8 cellular contexts compared by ENCODE assay signal in genomic region chr22:31400023-31400397, GRCh38. TPM values are rescaled to one million over a fixed set of nuclear protein-coding genes. Genes with fewer than 3 reads are reported as not detected.
DNase-seq lines count a peak whose midpoint lies in the region; ATAC-seq and TF ChIP-seq lines count a peak whose summit lies in the region.

No MANE protein-coding gene starts in this region.

- peak overlapping the region; percentile 89 for H2AFZ ChIP-seq in KMS-11 (ENCODE audit: low read depth)

- peaks cover 0 to 2% (median 0%) of the 10 kb centered on the region in 3 donors for H3K27me3 Mint-ChIP-seq in CD14-positive monocyte (ENCODE audit: low read depth in 3 of 3)

- no peaks in the 10 kb centered on the region for H4K20me1 ChIP-seq in KMS-11 (ENCODE audit: insufficient read depth)

- peak overlapping the region; percentile 89 to 97 (median 95) for H3K27ac Mint-ChIP-seq in CD14-positive monocyte

- ATAC-seq in lower lobe of right lung (peak in 1 of 2 donors; percentile 6), upper lobe of right lung (no peak), GM21360 (IDR thresholded peaks at IDR 0.05; ENCODE audit: unreplicated experiment) (no peak), GM18873 (IDR thresholded peaks at IDR 0.05; ENCODE audit: low FRiP score, unreplicated experiment) (no peak)

- H3K9me3 ChIP-seq in breast epithelium (no peaks in the 10 kb centered on the region), lower lobe of right lung (no peaks in the 10 kb centered on the region), upper lobe of right lung (no peaks in the 10 kb centered on the region)

- DNase-seq in CD14-positive monocyte (ENCODE audit: low spot score) (no peak), breast epithelium (ENCODE audit: low spot score in 2 of 2) (no peak), lower lobe of right lung (no peak), upper lobe of right lung (no peak), NCI-H345 treated with DMSO at 0.1 percent for 48 hours (lab: John Stamatoyannopoulos, UW; ENCODE audit: unreplicated experiment) (no peak)

- TF ChIP-seq CTCF in CD14-positive monocyte (IDR thresholded peaks at IDR 0.05) (no peak), KMS-11 (conservative IDR thresholded peaks at IDR 0.05; ENCODE audit: low read depth, low read length) (no peak), breast epithelium (IDR thresholded peaks at IDR 0.05) (no peak), lower lobe of right lung (IDR thresholded peaks at IDR 0.05) (no peak), upper lobe of right lung (IDR thresholded peaks at IDR 0.05) (no peak)

- H3K4me3 ChIP-seq in KMS-11 (IDR thresholded peaks at IDR 0.05; ENCODE audit: insufficient read depth, low read depth, low read length) = no peak overlapping the region
- H3K4me3 ChIP-seq in breast epithelium = peak overlapping the region; percentile 75 to 86 (median 81)
- H3K4me3 ChIP-seq in lower lobe of right lung = peak overlapping the region; percentile 95
- H3K4me3 ChIP-seq in upper lobe of right lung = peak overlapping the region; percentile 86

- peaks cover 54% of the 10 kb centered on the region for H3K79me2 ChIP-seq in KMS-11 (ENCODE audit: insufficient read depth, low read depth)

- peaks cover 0 to 1% (median 0%) of the 10 kb centered on the region in 7 donors for H3K9me3 Mint-ChIP-seq in CD14-positive monocyte

- peak overlapping the region; percentile 92 to 98 for H3K4me3 Mint-ChIP-seq in CD14-positive monocyte

- peaks cover 3% of the 10 kb centered on the region; the same call in 1 of the 2 replicates for H3K36me3 ChIP-seq in KMS-11 (ENCODE audit: insufficient read depth)
- no peaks in the 10 kb centered on the region for H3K36me3 ChIP-seq in breast epithelium
- peaks cover 44% of the 10 kb centered on the region for H3K36me3 ChIP-seq in lower lobe of right lung
- H3K36me3 ChIP-seq in upper lobe of right lung = peaks cover 37% of the 10 kb centered on the region

- H3K36me3 Mint-ChIP-seq in CD14-positive monocyte = peaks cover 20 to 39% of the 10 kb centered on the region in 2 donors

- peaks cover 20% of the 10 kb centered on the region for H3K4me1 ChIP-seq in KMS-11 (ENCODE audit: low read depth, poor library complexity, severe bottlenecking)
- peaks cover 0 to 6% of the 10 kb centered on the region in 2 donors for H3K4me1 ChIP-seq in breast epithelium
- H3K4me1 ChIP-seq in lower lobe of right lung = peaks cover 21% of the 10 kb centered on the region
- H3K4me1 ChIP-seq in upper lobe of right lung = peaks cover 10% of the 10 kb centered on the region

- TF ChIP-seq POLR2A in breast epithelium (IDR thresholded peaks at IDR 0.05) = no peak

- H3K4me2 ChIP-seq in KMS-11 = peak overlapping the region; percentile 93

- H3K9ac ChIP-seq in KMS-11 = peak overlapping the region; percentile 88

- intact Hi-C loops in CD14-positive monocyte (cut with micrococcal nuclease) = no loop called here
- intact Hi-C loops in breast epithelium (cut with DNase I; ENCODE audit: low total_unique reads) = no loop called here
- intact Hi-C loops in lower lobe of right lung (cut with DNase I) = no loop called here
- intact Hi-C loops in upper lobe of right lung (cut with DNase I) = no loop called here

- H3K27ac ChIP-seq in KMS-11 (peak overlapping the region; percentile 65), breast epithelium (peak overlapping the region; percentile 85 to 93), lower lobe of right lung (peak overlapping the region; percentile 87), upper lobe of right lung (peak overlapping the region; percentile 87)

- H3K27me3 ChIP-seq in KMS-11 (ENCODE audit: insufficient read depth, low read depth) (no peaks in the 10 kb centered on the region), breast epithelium (no peaks in the 10 kb centered on the region), lower lobe of right lung (ENCODE audit: low read depth) (no peaks in the 10 kb centered on the region), upper lobe of right lung (no peaks in the 10 kb centered on the region)

- H3K4me1 Mint-ChIP-seq in CD14-positive monocyte = peaks cover 14% of the 10 kb centered on the region

RNA-seq across cellular contexts. Expression of gene DRG1, which starts 0.6 kb away (rescaled TPM):
- 10 to 100 TPM; 68.2 to 81.3 TPM for polyA plus RNA-seq in CD14-positive monocyte
- total RNA-seq in breast epithelium (10 to 100 TPM; 62.3 to 80.3 (median 74.9) TPM), lower lobe of right lung (44.5 TPM), upper lobe of right lung (35.5 TPM)

RNA-seq across cellular contexts. Expression of gene PATZ1, which starts 53.9 kb away (rescaled TPM):
- 1 to 10 TPM; 1.8 to 2.0 TPM for polyA plus RNA-seq in CD14-positive monocyte
- total RNA-seq in breast epithelium = 10 to 100 TPM; 15.4 to 49.6 (median 40.6) TPM
- total RNA-seq in lower lobe of right lung = 25.8 TPM
- 24.3 TPM for total RNA-seq in upper lobe of right lung
